ENCODE assay signal across 12 cellular contexts in genomic region chr2:37982847-37983246, GRCh38. TPM values are rescaled to one million over a fixed set of nuclear protein-coding genes. Genes with fewer than 3 reads are reported as not detected.
DNase-seq lines count a peak whose midpoint lies in the region; FAIRE-seq and TF ChIP-seq lines count a peak whose summit lies in the region.
"Had no signal": no experiment of that assay in that cellular context is flagged by ENCODE, and none has a peak within 500 bp of the region (broad histone marks: within the 10 kb centered on the region; RNA-seq: fewer than 3 reads in every experiment).

No MANE protein-coding gene starts in this region.

- no peak overlapping the region for H3K27ac ChIP-seq in neural progenitor cell
- H3K27ac ChIP-seq: C4-2B had no signal

- H3K4me3 Mint-ChIP-seq in neural progenitor cell, result no peak overlapping the region
- H3K4me3 Mint-ChIP-seq: CD8-positive, alpha-beta T cell had no signal

- no peak overlapping the region for H3K27ac Mint-ChIP-seq in neural progenitor cell
- H3K27ac Mint-ChIP-seq: CD8-positive, alpha-beta T cell had no signal

- H3K9me2 ChIP-seq in Loucy (replicated peaks; ENCODE audit: low read depth, low read length), result no peaks in the 10 kb centered on the region

- H3K36me3 ChIP-seq in Loucy (ENCODE audit: insufficient read depth, low read length), result no peaks in the 10 kb centered on the region
- no peaks in the 10 kb centered on the region for H3K36me3 ChIP-seq in adipocyte (ENCODE audit: control insufficient read depth, insufficient read depth, low read length, severe bottlenecking)
- no peaks in the 10 kb centered on the region for H3K36me3 ChIP-seq in neural progenitor cell
- H3K36me3 ChIP-seq: BE2C had no signal

- H3K9ac ChIP-seq in Loucy (ENCODE audit: low read depth, low read length, poor library complexity, severe bottlenecking) (no peak overlapping the region), adipocyte (ENCODE audit: low read length) (peak overlapping the region; percentile 7), neural progenitor cell (no peak overlapping the region)

- peaks cover 5% of the 10 kb centered on the region for H3K4me1 ChIP-seq in Loucy (ENCODE audit: insufficient read depth, low read length, poor library complexity, severe bottlenecking)
- H3K4me1 ChIP-seq in adipocyte (ENCODE audit: control insufficient read depth, insufficient read depth, low read length), result peaks cover 14% of the 10 kb centered on the region
- H3K4me1 ChIP-seq in neural progenitor cell, result peaks cover 5% of the 10 kb centered on the region

- peaks cover 6% of the 10 kb centered on the region for H3K27me3 Mint-ChIP-seq in neural progenitor cell (ENCODE audit: insufficient read depth, low read depth)

- H2AFZ ChIP-seq in Loucy (ENCODE audit: low read length), result peak overlapping the region; percentile 76
- H2AFZ ChIP-seq in neural progenitor cell (replicated peaks), result peak overlapping the region; percentile 83

- DNase-seq in GM19239 (ENCODE audit: insufficient read length, low spot score) (no peak), adipocyte (ENCODE audit: low read depth) (no peak), neural progenitor cell (ENCODE audit: low spot score) (no peak), NCI-H2171 (lab: John Stamatoyannopoulos, UW) (no peak), NCI-H1417 (lab: John Stamatoyannopoulos, UW) (no peak), D341Med (ENCODE audit: low spot score) (no peak), KG1 (lab: John Stamatoyannopoulos, UW) (no peak)

- H4K20me1 ChIP-seq in Loucy (ENCODE audit: insufficient read depth, low read length, poor library complexity, severe bottlenecking) (no peaks in the 10 kb centered on the region), neural progenitor cell (ENCODE audit: low read depth) (no peaks in the 10 kb centered on the region)

- peak; percentile 35 for FAIRE-seq in GM19239 (lab: Jason Lieb, UNC)
- FAIRE-seq: A204.1 had no signal

- no peak overlapping the region for H3K4me2 ChIP-seq in Loucy (ENCODE audit: low read depth, low read length, poor library complexity, severe bottlenecking)
- peak overlapping the region; percentile 32 for H3K4me2 ChIP-seq in neural progenitor cell

- H3K9me3 ChIP-seq in Loucy (ENCODE audit: insufficient read depth, low read depth, low read length), result no peaks in the 10 kb centered on the region
- peaks cover 3% of the 10 kb centered on the region for H3K9me3 ChIP-seq in adipocyte (ENCODE audit: control insufficient read depth, low read length)
- no peaks in the 10 kb centered on the region for H3K9me3 ChIP-seq in neural progenitor cell (ENCODE audit: low read depth)
- H3K9me3 ChIP-seq: BE2C had no signal

- H3K4me1 Mint-ChIP-seq in neural progenitor cell, result no peaks in the 10 kb centered on the region

- no peaks in the 10 kb centered on the region for H3K36me3 Mint-ChIP-seq in neural progenitor cell
- H3K36me3 Mint-ChIP-seq: CD8-positive, alpha-beta T cell had no signal

- H3K9me3 Mint-ChIP-seq in neural progenitor cell, result no peaks in the 10 kb centered on the region
- H3K9me3 Mint-ChIP-seq: CD8-positive, alpha-beta T cell had no signal

- H3K27me3 ChIP-seq in Loucy (ENCODE audit: insufficient read depth, low read length, poor library complexity, severe bottlenecking) (no peaks in the 10 kb centered on the region), adipocyte (replicated peaks; ENCODE audit: control insufficient read depth, insufficient read depth, low read length) (no peaks in the 10 kb centered on the region), neural progenitor cell (no peaks in the 10 kb centered on the region)
- H3K27me3 ChIP-seq: BE2C had no signal

- H3K4me3 ChIP-seq in Loucy (ENCODE audit: low read length, poor library complexity, severe bottlenecking) (no peak overlapping the region), adipocyte (ENCODE audit: low read length) (no peak overlapping the region), neural progenitor cell (no peak overlapping the region)

- no peaks in the 10 kb centered on the region for H3F3A ChIP-seq in Loucy (ENCODE audit: low read depth)
- no peaks in the 10 kb centered on the region for H3F3A ChIP-seq in neural progenitor cell (ENCODE audit: low read depth)

- H3K79me2 ChIP-seq in Loucy (ENCODE audit: insufficient read depth, low read length) (no peaks in the 10 kb centered on the region), neural progenitor cell (ENCODE audit: low read depth) (no peaks in the 10 kb centered on the region)

- TF ChIP-seq CTCF in Loucy (conservative IDR thresholded peaks at IDR 0.05; ENCODE audit: low read length) (no peak), neural progenitor cell (IDR thresholded peaks at IDR 0.05) (no peak)

RNA-seq across cellular contexts. Expression of gene RMDN2, which starts 57.8 kb away (rescaled TPM):
- total RNA-seq in neural progenitor cell (ENCODE audit: low replicate concordance), result 3.7 and 10.3 TPM in 2 replicates
